ENCODE assay signal across 8 cellular contexts in the genomic region with DNA sequence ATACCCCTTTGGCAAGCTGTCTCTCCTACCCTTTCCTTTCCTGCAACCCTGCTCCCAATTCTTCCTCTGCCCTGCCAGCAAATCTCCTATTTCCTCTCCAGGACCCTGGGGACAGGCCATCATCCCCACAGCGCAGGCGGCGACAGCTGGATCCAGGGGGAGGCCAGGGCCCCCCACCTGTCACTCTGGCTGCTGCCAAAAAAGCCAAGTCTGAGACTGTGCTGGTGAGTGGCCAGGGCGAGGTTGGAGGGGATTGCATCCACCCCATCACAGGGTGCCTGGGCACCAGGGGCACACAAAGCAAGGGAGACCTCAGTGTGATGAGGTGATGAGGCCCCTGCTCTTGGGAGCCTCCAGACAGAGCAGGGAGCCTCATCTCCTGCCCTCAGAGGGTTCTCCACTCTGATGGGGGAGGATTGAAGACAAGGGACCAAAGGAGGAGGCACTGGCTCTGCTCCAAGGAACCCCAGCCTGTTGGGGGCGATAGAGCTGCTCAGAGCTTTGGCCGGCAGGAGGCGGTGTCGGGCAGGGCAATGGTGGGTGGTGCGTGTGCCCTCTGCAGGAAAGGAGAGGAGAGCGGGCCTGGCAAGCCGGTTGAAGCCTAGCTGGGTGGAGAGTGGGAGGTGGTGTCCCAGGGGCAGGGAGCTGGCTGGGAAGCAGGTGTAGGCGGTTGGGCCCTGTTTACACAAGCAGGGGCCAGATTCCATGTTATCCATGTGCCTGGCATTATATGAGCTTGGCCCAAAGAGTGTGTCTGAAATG. TPM values are rescaled to one million over a fixed set of nuclear protein-coding genes. Genes with fewer than 3 reads are reported as not detected.
A peak's percentile ranks its signal among the peaks of the same experiment; 100 is the strongest.
DNase-seq lines count a peak whose midpoint lies in the region; ATAC-seq, FAIRE-seq and TF ChIP-seq lines count a peak whose summit lies in the region.

No MANE protein-coding gene starts in this region.

- DNase-seq in activated naive CD4-positive, alpha-beta T cell treated with Interleukin-2 at 50 U/mL for 16 hours = peak; percentile 26
- DNase-seq in activated naive CD4-positive, alpha-beta T cell treated with anti-CD3 and anti-CD28 coated beads, Interleukin-2, amount 50 U/mL, for 16 hours = no peak
- peak; percentile 40 for DNase-seq in RKO (ENCODE audit: low spot score)
- DNase-seq in fibroblast of the aortic adventitia (ENCODE audit: low read depth) = no peak
- DNase-seq in small intestine = peak; percentile 74

- ATAC-seq in GM18907 (IDR thresholded peaks at IDR 0.05; ENCODE audit: unreplicated experiment) (no peak), GM18870 (IDR thresholded peaks at IDR 0.05; ENCODE audit: unreplicated experiment) (no peak), GM21390 (IDR thresholded peaks at IDR 0.05; ENCODE audit: unreplicated experiment) (no peak)

- H3K4me1 ChIP-seq in small intestine (ENCODE audit: control insufficient read depth in 2 of 2, insufficient read depth in 1 of 2, low read depth in 1 of 2, low read length in 1 of 2) = no peaks in the 10 kb centered on the region

- no peak overlapping the region for H3K4me3 ChIP-seq in fibroblast of the aortic adventitia (ENCODE audit: low read depth, low read length)
- H3K4me3 ChIP-seq in small intestine (ENCODE audit: low read depth in 1 of 2, low read length in 2 of 2) = no peak overlapping the region

- no peaks in the 10 kb centered on the region for H3K27me3 ChIP-seq in small intestine (ENCODE audit: control insufficient read depth in 2 of 2, insufficient read depth in 2 of 2, low read length in 2 of 2)

- peaks cover 0 to 23% of the 10 kb centered on the region in 2 donors for H3K36me3 ChIP-seq in small intestine (ENCODE audit: control insufficient read depth in 2 of 2, insufficient read depth in 2 of 2, low read length in 2 of 2)

- no peak overlapping the region for H3K27ac ChIP-seq in small intestine (ENCODE audit: low read depth in 1 of 2, low read length in 1 of 2)

- peak; percentile 35 for TF ChIP-seq CTCF in fibroblast of the aortic adventitia (IDR thresholded peaks at IDR 0.05; ENCODE audit: insufficient read depth, low read length)

- no peaks in the 10 kb centered on the region for H3K9me3 ChIP-seq in small intestine (ENCODE audit: control insufficient read depth, low read depth)

- 38 to 66% (median 52%) methylated on average over 12 of the region's 12 CpGs for WGBS in small intestine, 3 donors

- FAIRE-seq in small intestine (lab: Jason Lieb, UNC) = no peak

RNA-seq across cellular contexts. Expression of gene PDK2, which starts 15.6 kb away (rescaled TPM):
- total RNA-seq in fibroblast of the aortic adventitia (ENCODE audit: low replicate concordance) = 13.2 and 37.8 TPM in 2 replicates
- 10 to 100 TPM; 27.2 to 39.6 (median 34.0) TPM for polyA plus RNA-seq in small intestine

RNA-seq across cellular contexts. Expression of gene ITGA3, which starts 23.6 kb away (rescaled TPM):
- 16.1 and 35.1 TPM in 2 replicates for total RNA-seq in fibroblast of the aortic adventitia (ENCODE audit: low replicate concordance)
- 10 to 100 TPM; 53.5 to 96.4 (median 75.7) TPM for polyA plus RNA-seq in small intestine

RNA-seq across cellular contexts. Expression of gene SAMD14, which starts 50.4 kb away (rescaled TPM):
- total RNA-seq in fibroblast of the aortic adventitia (ENCODE audit: low replicate concordance) = 1.6 and 5.1 TPM in 2 replicates
- 1 to 10 TPM in 1 of 3 donors, under 1 TPM in 2; 0.54 to 2.1 (median 0.67) TPM for polyA plus RNA-seq in small intestine

Comparison
In these comparisons a context has a peak if more than half of its experiments do, and no peak if none do; other contexts are left out.
1. DNase-seq: peak in activated naive CD4-positive, alpha-beta T cell treated with Interleukin-2 at 50 U/mL for 16 hours (single experiment), RKO (single experiment) and small intestine (single experiment); none in activated naive CD4-positive, alpha-beta T cell treated with anti-CD3 and anti-CD28 coated beads, Interleukin-2, amount 50 U/mL, for 16 hours (single experiment) and fibroblast of the aortic adventitia (single experiment).